Comparison of ENCODE assay signal across 10 cellular contexts in genomic region chr17:41691031-41691777, GRCh38. TPM values are rescaled to one million over a fixed set of nuclear protein-coding genes. Genes with fewer than 3 reads are reported as not detected.
DNase-seq lines count a peak whose midpoint lies in the region; FAIRE-seq and TF ChIP-seq lines count a peak whose summit lies in the region.
"Had no signal": no experiment of that assay in that cellular context is flagged by ENCODE, and none has a peak within 500 bp of the region (broad histone marks: within the 10 kb centered on the region; RNA-seq: fewer than 3 reads in every experiment).

No MANE protein-coding gene starts in this region.

- no peak for TF ChIP-seq POLR2A in H54 (IDR thresholded peaks at IDR 0.05; ENCODE audit: low read depth, low read length)

- H3K4me1 Mint-ChIP-seq in Caco-2 (ENCODE audit: low read depth, unreplicated experiment): peaks cover 24% of the 10 kb centered on the region
- peaks cover 36% of the 10 kb centered on the region for H3K4me1 Mint-ChIP-seq in chondrocyte (ENCODE audit: low read depth)
- peaks cover 26% of the 10 kb centered on the region for H3K4me1 Mint-ChIP-seq in nephron progenitor cell

- H3K27me3 ChIP-seq in Caco-2 (replicated peaks; ENCODE audit: control insufficient read depth, insufficient read depth, low read length): no peaks in the 10 kb centered on the region

- no TSS peak for BruUV-seq in Caco-2 (replicated peaks; lab: Mats Ljungman, UMichigan)
- BruUV-seq in OCI-LY7 (replicated peaks; lab: Mats Ljungman, UMichigan): no TSS peak

- H3K4me2 ChIP-seq in OCI-LY7 (ENCODE audit: low read length): peak overlapping the region; percentile 93

- no peak for TF ChIP-seq CTCF in Caco-2 (IDR thresholded peaks at IDR 0.05; ENCODE audit: insufficient read depth in 1 of 2, low read depth in 1 of 2, low read length in 1 of 2, severe bottlenecking in 1 of 2, unreplicated experiment in 1 of 2)
- TF ChIP-seq CTCF in OCI-LY7 (conservative IDR thresholded peaks at IDR 0.05; ENCODE audit: low read length): no peak
- no peak for TF ChIP-seq CTCF in chondrocyte (IDR thresholded peaks at IDR 0.05)
- no peak for TF ChIP-seq CTCF in nephron progenitor cell (IDR thresholded peaks at IDR 0.05)

- no peak overlapping the region for H2AFZ ChIP-seq in OCI-LY7 (ENCODE audit: low read length)

- H4K20me1 ChIP-seq in OCI-LY7 (ENCODE audit: insufficient read depth, low read length): peaks cover 23% of the 10 kb centered on the region

- H3K4me3 ChIP-seq in Caco-2 (ENCODE audit: low read depth, low read length) (no peak overlapping the region), OCI-LY7 (ENCODE audit: low read depth, low read length, poor library complexity, severe bottlenecking) (no peak overlapping the region)

- no peak for FAIRE-seq in H54 (lab: Jason Lieb, UNC)

- POLR2A ChIA-PET in Caco-2 (lab: Charles Lee): interaction anchor here (0.6 to 0.7 kb wide), 2 partner anchors 109 to 875 kb away, joined by 3 to 4 read pairs; no protein-coding TSS in a partner anchor
- POLR2A ChIA-PET in OCI-LY7 (lab: Charles Lee): interaction anchor here (0.5 kb wide), 1 partner anchor 317 kb away, joined by 3 read pairs; no protein-coding TSS in a partner anchor

- peak overlapping the region; percentile 24 for H3K27ac Mint-ChIP-seq in Caco-2 (ENCODE audit: unreplicated experiment)
- peak overlapping the region; percentile 99 for H3K27ac Mint-ChIP-seq in chondrocyte (ENCODE audit: unreplicated experiment)
- no peak overlapping the region for H3K27ac Mint-ChIP-seq in nephron progenitor cell

- H3K36me3 ChIP-seq in Caco-2 (ENCODE audit: control insufficient read depth, insufficient read depth, low read length): peaks cover 18% of the 10 kb centered on the region
- H3K36me3 ChIP-seq in OCI-LY7 (ENCODE audit: insufficient read depth, low read length): peaks cover 65% of the 10 kb centered on the region

- H3K4me3 Mint-ChIP-seq in Caco-2 (ENCODE audit: unreplicated experiment) (peak overlapping the region; percentile 99), chondrocyte (ENCODE audit: unreplicated experiment) (peak overlapping the region; percentile 95), nephron progenitor cell (peak overlapping the region; percentile 97)

- H3K9me3 Mint-ChIP-seq in Caco-2 (ENCODE audit: unreplicated experiment): no peaks in the 10 kb centered on the region
- peaks cover under 1% of the 10 kb centered on the region for H3K9me3 Mint-ChIP-seq in chondrocyte (ENCODE audit: low read depth)
- peaks cover 9% of the 10 kb centered on the region for H3K9me3 Mint-ChIP-seq in nephron progenitor cell

- H3K4me1 ChIP-seq in Caco-2: peaks cover 8% of the 10 kb centered on the region; the same call in 1 of the 2 replicates
- H3K4me1 ChIP-seq in OCI-LY7 (ENCODE audit: insufficient read depth, low read length, poor library complexity, severe bottlenecking): peaks cover 20% of the 10 kb centered on the region

- H3K9me3 ChIP-seq in Caco-2: no peaks in the 10 kb centered on the region
- H3K9me3 ChIP-seq in OCI-LY7 (ENCODE audit: low read length): no peaks in the 10 kb centered on the region

- intact Hi-C loops in Caco-2 (cut with micrococcal nuclease; ENCODE audit: unreplicated experiment): no loop called here
- intact Hi-C loops in OCI-LY7 (cut with micrococcal nuclease; ENCODE audit: unreplicated experiment): no loop called here

- H3K9me2 ChIP-seq in OCI-LY7 (ENCODE audit: insufficient read depth, low read length): no peaks in the 10 kb centered on the region

- H3K36me3 Mint-ChIP-seq in Caco-2 (ENCODE audit: insufficient read depth, unreplicated experiment) (peaks cover 87% of the 10 kb centered on the region), chondrocyte (ENCODE audit: low read depth) (peaks cover 33% of the 10 kb centered on the region), nephron progenitor cell (ENCODE audit: low read depth) (peaks cover 41% of the 10 kb centered on the region)

- no peak overlapping the region for H3K27ac ChIP-seq in OCI-LY7 (ENCODE audit: low read depth, low read length, poor library complexity, severe bottlenecking)

- no peaks in the 10 kb centered on the region for H3K27me3 Mint-ChIP-seq in Caco-2 (ENCODE audit: insufficient read depth, unreplicated experiment)
- no peaks in the 10 kb centered on the region for H3K27me3 Mint-ChIP-seq in chondrocyte (ENCODE audit: low read depth)
- H3K27me3 Mint-ChIP-seq in nephron progenitor cell (ENCODE audit: low read depth, poor library complexity): no peaks in the 10 kb centered on the region

- H3K79me2 ChIP-seq in OCI-LY7 (ENCODE audit: insufficient read depth, low read depth, low read length): peaks cover 28% of the 10 kb centered on the region

- DNase-seq in Caco-2 (no peak), OCI-LY7 (ENCODE audit: low spot score) (no peak), chondrocyte (ENCODE audit: low spot score) (no peak), nephron progenitor cell (no peak), hypothalamus (lab: John Stamatoyannopoulos, UW) (no peak), NCI-H526 (lab: John Stamatoyannopoulos, UW) (no peak), H54 (ENCODE audit: insufficient read length, low spot score) (no peak), amniotic stem cell (lab: John Stamatoyannopoulos, UW) (no peak)

- CTCF ChIA-PET in Caco-2 (lab: Charles Lee) (interaction anchor here (0.6 kb wide), 2 partner anchors 8 to 104 kb away, joined by 3 read pairs; no protein-coding TSS in a partner anchor), OCI-LY7 (lab: Charles Lee; ENCODE audit: unreplicated experiment) (interaction anchor here (0.6 to 1.0 kb wide), 2 partner anchors 26 to 98 kb away, joined by 3 read pairs; no protein-coding TSS in a partner anchor)

RNA-seq across cellular contexts. Expression of gene EIF1, which starts 2.5 kb away (rescaled TPM):
- total RNA-seq in Caco-2 (2022): 759 and 783 TPM in 2 replicates
- 123 and 145 TPM in 2 replicates for total RNA-seq in OCI-LY7 (2014; rRNA removed; shearing (Covaris generic))
- 659 and 705 TPM in 2 replicates for total RNA-seq in OCI-LY7 (2022)
- 572 to 1,015 TPM (median 990 TPM) in 3 replicates for total RNA-seq in chondrocyte

RNA-seq across cellular contexts. Expression of gene GAST, which starts 20.9 kb away (rescaled TPM):
- total RNA-seq in Caco-2 (2022): 0.75 TPM in 1 of 2 replicates, not detected in the other
- total RNA-seq in OCI-LY7 (2014; rRNA removed; shearing (Covaris generic)): not detected in 2 replicates
- not detected in 2 replicates for total RNA-seq in OCI-LY7 (2022)
- not detected in 3 replicates for total RNA-seq in chondrocyte
- total RNA-seq: left lobe of liver; T-helper 2 cell treated with Interferon-gamma antibody and Interleukin-4, amounts not matched to agents 100 ng/mL and 5 ng/mL, for 36 hours had no signal

RNA-seq across cellular contexts. Expression of gene HAP1, which starts 43.2 kb away (rescaled TPM):
- total RNA-seq in Caco-2 (2022): 3.2 and 3.3 TPM in 2 replicates
- total RNA-seq in OCI-LY7 (2014; rRNA removed; shearing (Covaris generic)): 0.10 and 0.19 TPM in 2 replicates
- 0.22 and 0.55 TPM in 2 replicates for total RNA-seq in OCI-LY7 (2022)
- not detected in 3 replicates for total RNA-seq in chondrocyte
- total RNA-seq: left lobe of liver had no signal
